Comparison of ENCODE assay signal across 22 cellular contexts in the genomic region with DNA sequence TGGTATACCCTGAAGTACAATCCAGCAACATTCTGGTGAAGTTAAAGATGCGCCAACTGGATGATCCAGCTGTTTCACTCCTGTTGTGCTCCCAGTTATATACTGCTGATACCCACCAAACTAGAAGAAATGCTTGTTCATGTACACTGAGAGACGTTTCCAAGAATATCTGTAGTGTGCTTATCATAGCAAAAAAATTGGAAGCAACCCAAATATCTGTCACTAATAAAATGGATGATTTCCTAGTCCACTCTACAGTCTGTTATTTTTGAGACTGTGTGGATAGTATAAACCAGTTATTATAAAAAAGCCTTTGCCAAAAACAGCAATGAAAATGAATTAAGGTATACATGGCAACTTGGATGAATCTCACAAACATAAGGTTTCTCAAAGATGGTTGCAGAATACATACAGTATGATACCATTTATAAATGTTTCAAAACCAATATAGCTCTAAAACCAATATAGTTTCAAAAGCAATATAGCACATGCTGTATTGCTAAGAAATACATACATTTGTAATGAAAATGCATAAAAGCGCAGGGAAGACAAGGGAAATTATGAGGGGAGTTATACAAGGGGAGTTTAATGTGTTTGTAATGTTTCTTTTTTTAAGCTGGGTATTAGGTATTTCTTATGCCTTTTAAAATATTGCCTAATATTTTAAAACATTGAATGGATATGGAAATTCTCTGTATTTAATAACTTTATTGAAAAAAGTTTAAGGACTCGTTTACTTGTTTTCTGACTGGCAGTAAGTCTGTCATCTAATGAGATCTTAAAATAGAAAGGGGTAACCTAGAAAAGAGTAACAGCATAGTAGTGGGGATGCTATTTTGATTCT. TPM values are rescaled to one million over a fixed set of nuclear protein-coding genes. Genes with fewer than 3 reads are reported as not detected.
A peak's percentile ranks its signal among the peaks of the same experiment; 100 is the strongest.
DNase-seq lines count a peak whose midpoint lies in the region; ATAC-seq and TF ChIP-seq lines count a peak whose summit lies in the region.
"Had no signal": no experiment of that assay in that cellular context is flagged by ENCODE, and none has a peak within 500 bp of the region (broad histone marks: within the 10 kb centered on the region; RNA-seq: fewer than 3 reads in every experiment).

No MANE protein-coding gene starts in this region.

- H3K27ac ChIP-seq in cardiac muscle cell (no peak overlapping the region), left ventricle myocardium inferior (replicated peaks) (no peak overlapping the region), angular gyrus (ENCODE audit: low read depth, low read length) (peak overlapping the region; percentile 45), heart left ventricle (no peak overlapping the region), OCI-LY7 (ENCODE audit: low read depth, low read length, poor library complexity, severe bottlenecking) (no peak overlapping the region)
- H3K27ac ChIP-seq: epithelial cell of prostate, neural progenitor cell had no signal

- CTCF ChIA-PET in OCI-LY7 (lab: Charles Lee; ENCODE audit: unreplicated experiment), result no interaction called here

- DNase-seq in cardiac muscle cell (ENCODE audit: low read depth in 1 of 2, low spot score in 1 of 2) (peak; percentile 5 to 12), left ventricle myocardium inferior (no peak), heart left ventricle (no peak), anterior cingulate cortex (lab: John Stamatoyannopoulos, UW) (no peak), OCI-LY7 (ENCODE audit: low spot score) (no peak), ACHN (no peak), DMS53 treated with DMSO at 0.1 percent for 48 hours (lab: John Stamatoyannopoulos, UW; ENCODE audit: unreplicated experiment) (no peak)
- DNase-seq: activated CD4-positive, CD25-positive, alpha-beta regulatory T cell treated with anti-CD3 and anti-CD28 coated beads, Interleukin-2, amount 50 U/mL, for 72 hours; DMS53; H7; head of caudate nucleus; Karpas-422; midbrain; NCI-H2171 treated with DMSO at 0.1 percent for 48 hours; retina; SHP77; T-helper 2 cell had no signal

- no peak for TF ChIP-seq POLR2A in heart left ventricle (IDR thresholded peaks at IDR 0.05)

- H3K4me3 ChIP-seq in cardiac muscle cell (no peak overlapping the region), left ventricle myocardium inferior (no peak overlapping the region), heart left ventricle (no peak overlapping the region), OCI-LY7 (ENCODE audit: low read depth, low read length, poor library complexity, severe bottlenecking) (no peak overlapping the region)
- H3K4me3 ChIP-seq: neural progenitor cell had no signal

- no peaks in the 10 kb centered on the region for H4K20me1 ChIP-seq in OCI-LY7 (ENCODE audit: insufficient read depth, low read length)

- H2AFZ ChIP-seq in OCI-LY7 (ENCODE audit: low read length), result no peak overlapping the region
- H2AFZ ChIP-seq: neural progenitor cell had no signal

- in situ Hi-C loops in ACHN (cut with HindIII; ENCODE audit: low pct_ligation_motif_present, low pct_unique_long_range_greater_than_20kb, low sequenced_read_pairs), result no loop called here

- H3K4me2 ChIP-seq in OCI-LY7 (ENCODE audit: low read length), result no peak overlapping the region
- H3K4me2 ChIP-seq: neural progenitor cell had no signal

- no peaks in the 10 kb centered on the region for H3K9me3 ChIP-seq in cardiac muscle cell (ENCODE audit: low read depth)
- H3K9me3 ChIP-seq in left ventricle myocardium inferior (replicated peaks), result no peaks in the 10 kb centered on the region
- H3K9me3 ChIP-seq in heart left ventricle, result no peaks in the 10 kb centered on the region
- no peaks in the 10 kb centered on the region for H3K9me3 ChIP-seq in OCI-LY7 (ENCODE audit: low read length)

- intact Hi-C loops in left ventricle myocardium inferior (cut with micrococcal nuclease), result no loop called here
- intact Hi-C loops in heart left ventricle (cut with DNase I), result no loop called here
- intact Hi-C loops in OCI-LY7 (cut with micrococcal nuclease; ENCODE audit: unreplicated experiment), result no loop called here

- ATAC-seq in heart left ventricle, result peak; percentile 37 to 54 (median 48)

- TF ChIP-seq CTCF in cardiac muscle cell (IDR thresholded peaks at IDR 0.05; ENCODE audit: low read depth, low read length) (no peak), left ventricle myocardium inferior (IDR thresholded peaks at IDR 0.05; ENCODE audit: borderline replicate concordance) (no peak), heart left ventricle (IDR thresholded peaks at IDR 0.05) (no peak), OCI-LY7 (conservative IDR thresholded peaks at IDR 0.05; ENCODE audit: low read length) (no peak)

- no peaks in the 10 kb centered on the region for H3K79me2 ChIP-seq in OCI-LY7 (ENCODE audit: insufficient read depth, low read depth, low read length)

- H3K27me3 ChIP-seq in cardiac muscle cell (no peaks in the 10 kb centered on the region), left ventricle myocardium inferior (ENCODE audit: low read depth) (no peaks in the 10 kb centered on the region), heart left ventricle (no peaks in the 10 kb centered on the region)
- H3K27me3 ChIP-seq: neural progenitor cell had no signal

- POLR2A ChIA-PET in OCI-LY7 (lab: Charles Lee), result no interaction called here

- no TSS peak for BruUV-seq in OCI-LY7 (replicated peaks; lab: Mats Ljungman, UMichigan)

- no peaks in the 10 kb centered on the region for H3K9me2 ChIP-seq in OCI-LY7 (ENCODE audit: insufficient read depth, low read length)

- H3K4me1 ChIP-seq in cardiac muscle cell (ENCODE audit: low read depth) (peaks cover 10% of the 10 kb centered on the region), left ventricle myocardium inferior (peaks cover 12% of the 10 kb centered on the region), heart left ventricle (peaks cover 0 to 11% (median 0%) of the 10 kb centered on the region in 12 donors), OCI-LY7 (ENCODE audit: insufficient read depth, low read length, poor library complexity, severe bottlenecking) (no peaks in the 10 kb centered on the region)
- H3K4me1 ChIP-seq: neural progenitor cell had no signal

- H3K36me3 ChIP-seq in cardiac muscle cell (no peaks in the 10 kb centered on the region), left ventricle myocardium inferior (no peaks in the 10 kb centered on the region), heart left ventricle (no peaks in the 10 kb centered on the region), OCI-LY7 (ENCODE audit: insufficient read depth, low read length) (peaks cover 10% of the 10 kb centered on the region; the same call in 1 of the 2 replicates)
- H3K36me3 ChIP-seq: neural progenitor cell had no signal

- 55 to 60% (median 56%) methylated on average over 4 of the region's 4 CpGs for WGBS in heart left ventricle, 4 donors

RNA-seq across cellular contexts. Expression of a gene that starts 36.5 kb away (rescaled TPM):
- total RNA-seq in cardiac muscle cell (7.3 and 13.9 TPM in 2 replicates), left ventricle myocardium inferior (2.5 TPM), heart left ventricle (1 to 10 TPM in 8 of 9 donors, under 1 TPM in 1; 1.00 to 7.0 (median 2.4) TPM), OCI-LY7 (2022) (37.9 and 42.7 TPM in 2 replicates)
- polyA plus RNA-seq in cardiac muscle cell (4.1 and 21.0 TPM in 2 replicates), heart left ventricle (1 to 10 TPM in 1 of 2 donors, under 1 TPM in 1; 0.72 to 4.4 TPM)
- 41.1 and 42.4 TPM in 2 replicates for total RNA-seq in OCI-LY7 (2014; rRNA removed; shearing (Covaris generic))

RNA-seq across cellular contexts. Expression of a gene that starts 50.0 kb away (rescaled TPM):
- total RNA-seq in cardiac muscle cell (19.0 and 22.6 TPM in 2 replicates), left ventricle myocardium inferior (28.8 TPM), heart left ventricle (10 to 100 TPM; 21.6 to 33.0 (median 27.9) TPM), OCI-LY7 (2022) (19.6 and 19.9 TPM in 2 replicates)
- polyA plus RNA-seq in cardiac muscle cell (12.5 and 21.4 TPM in 2 replicates), heart left ventricle (10 to 100 TPM in 1 of 2 donors, 1 to 10 TPM in 1; 7.9 to 19.5 TPM)
- total RNA-seq in OCI-LY7 (2014; rRNA removed; shearing (Covaris generic)), result 8.7 and 9.8 TPM in 2 replicates

RNA-seq across cellular contexts. Expression of a gene that starts 56.4 kb away (rescaled TPM):
- total RNA-seq in cardiac muscle cell, result not detected in 2 replicates
- not detected in 2 replicates for polyA plus RNA-seq in cardiac muscle cell
- total RNA-seq in left ventricle myocardium inferior, result not detected
- under 1 TPM in 1 of 9 donors, not detected in 8; 0.59 TPM for total RNA-seq in heart left ventricle
- under 1 TPM in 1 of 2 donors, not detected in 1; 0.14 TPM for polyA plus RNA-seq in heart left ventricle
- total RNA-seq in OCI-LY7 (2014; rRNA removed; shearing (Covaris generic)), result not detected in 2 replicates
- not detected in 2 replicates for total RNA-seq in OCI-LY7 (2022)
- total RNA-seq: activated CD8-positive, alpha-beta memory T cell treated with anti-CD3 and anti-CD28 coated beads for 36 hours; activated T-helper 2 cell treated with anti-CD3 and anti-CD28 coated beads, Interferon-gamma antibody, Interleukin-2, Interleukin-4, amounts not matched to agents 10 μg/mL and 5 μg/mL and 100 μg/mL, durations not matched to agents 14 hours and 24 hours and 36 hours; H7 had no signal

Comparison
In these comparisons a context has a peak if more than half of its experiments do, and no peak if none do; other contexts are left out.
1. DNase-seq: peak in cardiac muscle cell (2 of 2); none in left ventricle myocardium inferior (single experiment), heart left ventricle (0 of 5), anterior cingulate cortex (0 of 58), OCI-LY7 (single experiment), ACHN (single experiment) and DMS53 treated with DMSO at 0.1 percent for 48 hours (single experiment).